Comparison of ENCODE assay signal across 29 cellular contexts in the genomic region with DNA sequence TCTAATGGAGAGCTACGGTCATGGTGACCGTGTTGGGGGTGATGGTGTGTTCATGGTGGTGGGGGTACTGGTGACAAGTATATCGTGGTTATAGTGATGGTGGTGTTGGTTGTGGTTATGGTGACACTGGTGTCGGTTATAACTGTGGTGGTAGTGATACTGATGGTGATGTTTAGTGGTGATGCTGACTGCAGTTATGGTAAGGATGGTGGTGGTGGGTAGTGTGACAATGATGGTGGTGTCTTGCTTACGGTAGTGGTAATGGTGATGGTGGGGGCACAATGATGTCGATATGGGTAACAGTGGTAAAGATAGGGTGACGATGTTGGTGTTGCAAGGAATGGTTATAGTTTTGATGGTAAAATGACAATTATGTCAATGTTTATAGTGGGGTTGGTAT.
DNase-seq lines count a peak whose midpoint lies in the region; ATAC-seq, FAIRE-seq and TF ChIP-seq lines count a peak whose summit lies in the region.
"Had no signal": no experiment of that assay in that cellular context is flagged by ENCODE, and none has a peak within 500 bp of the region (broad histone marks: within the 10 kb centered on the region; RNA-seq: fewer than 3 reads in every experiment).

No MANE protein-coding gene starts in this region.

- POLR2A ChIA-PET in activated CD4-positive, alpha-beta memory T cell treated with anti-CD3 and anti-CD28 coated beads, Interleukin-2, amount 10 ng/mL, durations not matched to agents 7 days and 5 days (lab: Charles Lee): no interaction called here
- POLR2A ChIA-PET in activated CD4-positive, alpha-beta memory T cell treated with anti-CD3 and anti-CD28 coated beads for 36 hours (lab: Charles Lee): no interaction called here
- POLR2A ChIA-PET in K562 (lab: Yijun Ruan, JAX): interaction anchor here (0.6 to 1.3 kb wide), 5 partner anchors 7 to 375 kb away, joined by 3 read pairs; partner anchors contain the start of gene YBX1

- H2AFZ ChIP-seq in K562 (ENCODE audit: low read depth, low read length): no peak overlapping the region

- TF ChIP-seq POLR2A in K562 (conservative IDR thresholded peaks at IDR 0.05) (no peak), heart left ventricle (IDR thresholded peaks at IDR 0.05) (no peak)

- ATAC-seq in K562 (no peak), heart left ventricle (no peak)
- ATAC-seq: body of pancreas, gastrocnemius medialis, left ventricle myocardium superior had no signal

- no peak for TF ChIP-seq RAD21 in K562 (CRISPR knock-in tag; conservative IDR thresholded peaks at IDR 0.05 in 1 of 2, IDR thresholded peaks at IDR 0.05 in 1 of 2)

- H3K9me3 Mint-ChIP-seq in activated CD4-positive, alpha-beta memory T cell treated with anti-CD3 and anti-CD28 coated beads, Interleukin-2, amount 10 ng/mL, durations not matched to agents 7 days and 5 days: no peaks in the 10 kb centered on the region
- no peaks in the 10 kb centered on the region for H3K9me3 Mint-ChIP-seq in activated CD4-positive, alpha-beta memory T cell treated with anti-CD3 and anti-CD28 coated beads for 36 hours
- H3K9me3 Mint-ChIP-seq in type B pancreatic cell (no peaks in the 10 kb centered on the region), endodermal cell (no peaks in the 10 kb centered on the region)
- H3K9me3 Mint-ChIP-seq: activated CD4-positive, alpha-beta T cell treated with anti-CD3 and anti-CD28 coated beads, Interleukin-2, amount 10 ng/mL, durations not matched to agents 7 days and 5 days had no signal

- CTCF ChIA-PET in activated CD4-positive, alpha-beta memory T cell treated with anti-CD3 and anti-CD28 coated beads, Interleukin-2, amount 10 ng/mL, durations not matched to agents 7 days and 5 days (lab: Charles Lee): no interaction called here
- CTCF ChIA-PET in activated CD4-positive, alpha-beta memory T cell treated with anti-CD3 and anti-CD28 coated beads for 36 hours (lab: Charles Lee): interaction anchor here (1.1 to 2.6 kb wide), 2 partner anchors 9 to 16 kb away, joined by 4 to 14 read pairs; no protein-coding TSS in a partner anchor
- CTCF ChIA-PET in K562 (lab: Yijun Ruan, JAX; ENCODE audit: low intra/inter-chr PET ratio): no interaction called here

- no peak for TF ChIP-seq EP300 in K562 (IDR thresholded peaks at IDR 0.05; ENCODE audit: low read length)

- H3K36me3 ChIP-seq in K562 (ENCODE audit: control insufficient read depth, insufficient read depth, low read length) (no peaks in the 10 kb centered on the region), heart left ventricle (no peaks in the 10 kb centered on the region), endodermal cell (ENCODE audit: control insufficient read depth, insufficient read depth, low read length) (no peaks in the 10 kb centered on the region)
- H3K36me3 ChIP-seq: esophagus muscularis mucosa, gastrocnemius medialis, neutrophil, prostate gland, SJSA1 had no signal

- peaks cover 13% of the 10 kb centered on the region for H3K27me3 Mint-ChIP-seq in activated CD4-positive, alpha-beta memory T cell treated with anti-CD3 and anti-CD28 coated beads, Interleukin-2, amount 10 ng/mL, durations not matched to agents 7 days and 5 days
- peaks cover 3% of the 10 kb centered on the region for H3K27me3 Mint-ChIP-seq in activated CD4-positive, alpha-beta memory T cell treated with anti-CD3 and anti-CD28 coated beads for 36 hours
- H3K27me3 Mint-ChIP-seq in type B pancreatic cell: no peaks in the 10 kb centered on the region
- peaks cover 22% of the 10 kb centered on the region for H3K27me3 Mint-ChIP-seq in endodermal cell (ENCODE audit: insufficient read depth)
- H3K27me3 Mint-ChIP-seq: activated CD4-positive, alpha-beta T cell treated with anti-CD3 and anti-CD28 coated beads, Interleukin-2, amount 10 ng/mL, durations not matched to agents 7 days and 5 days had no signal

- no peak for DNase-seq in activated CD4-positive, alpha-beta memory T cell treated with anti-CD3 and anti-CD28 coated beads, Interleukin-2, amount 10 ng/mL, durations not matched to agents 7 days and 5 days
- no peak for DNase-seq in activated CD4-positive, alpha-beta memory T cell treated with anti-CD3 and anti-CD28 coated beads for 36 hours
- DNase-seq in K562 (ENCODE audit: extremely low read depth in 1 of 4, low spot score in 3 of 4): no peak
- peak; percentile 12 for DNase-seq in mesenteric fat pad (ENCODE audit: low spot score)
- no peak for DNase-seq in type B pancreatic cell (ENCODE audit: extremely low spot score, unreplicated experiment)
- DNase-seq in dermis blood vessel endothelial cell: no peak
- no peak for DNase-seq in heart left ventricle
- DNase-seq in endodermal cell: no peak
- DNase-seq: activated CD4-positive, alpha-beta T cell treated with anti-CD3 and anti-CD28 coated beads, Interleukin-2, amount 10 ng/mL, durations not matched to agents 7 days and 5 days; activated effector memory CD4-positive, alpha-beta T cell treated with anti-CD3 and anti-CD28 coated beads, Interleukin-2, amount 50 U/mL, for 16 hours; body of pancreas; DMS53; effector CD4-positive, alpha-beta T cell; gastrocnemius medialis; left ventricle myocardium superior; NCI-H1048; NCI-H1930; NCI-H526 treated with DMSO at 0.1 percent for 48 hours had no signal

- H3K4me3 ChIP-seq in K562 (no peak overlapping the region), heart left ventricle (no peak overlapping the region), endodermal cell (ENCODE audit: low read length) (no peak overlapping the region)
- H3K4me3 ChIP-seq: body of pancreas, esophagus muscularis mucosa, gastrocnemius medialis, prostate gland, SJSA1 had no signal

- H3K4me1 Mint-ChIP-seq in activated CD4-positive, alpha-beta memory T cell treated with anti-CD3 and anti-CD28 coated beads, Interleukin-2, amount 10 ng/mL, durations not matched to agents 7 days and 5 days: peaks cover 28% of the 10 kb centered on the region
- peaks cover 13% of the 10 kb centered on the region for H3K4me1 Mint-ChIP-seq in activated CD4-positive, alpha-beta memory T cell treated with anti-CD3 and anti-CD28 coated beads for 36 hours (ENCODE audit: low read depth)
- peaks cover 40% of the 10 kb centered on the region for H3K4me1 Mint-ChIP-seq in type B pancreatic cell (ENCODE audit: unreplicated experiment)
- H3K4me1 Mint-ChIP-seq in endodermal cell: peaks cover 39% of the 10 kb centered on the region

- H3K9me1 ChIP-seq in K562 (ENCODE audit: control insufficient read depth, insufficient read depth, low read length): peaks cover 4% of the 10 kb centered on the region

- no peaks in the 10 kb centered on the region for H3K79me2 ChIP-seq in K562 (ENCODE audit: control insufficient read depth, insufficient read depth, low read length)

- peaks cover 6% of the 10 kb centered on the region for H3K36me3 Mint-ChIP-seq in activated CD4-positive, alpha-beta memory T cell treated with anti-CD3 and anti-CD28 coated beads, Interleukin-2, amount 10 ng/mL, durations not matched to agents 7 days and 5 days (ENCODE audit: low read depth)
- H3K36me3 Mint-ChIP-seq in activated CD4-positive, alpha-beta memory T cell treated with anti-CD3 and anti-CD28 coated beads for 36 hours: no peaks in the 10 kb centered on the region
- H3K36me3 Mint-ChIP-seq in type B pancreatic cell (no peaks in the 10 kb centered on the region), endodermal cell (ENCODE audit: low read depth) (no peaks in the 10 kb centered on the region)

- H3K4me2 ChIP-seq in K562 (ENCODE audit: insufficient read depth, low read length): no peak overlapping the region

- H3K4me1 ChIP-seq in K562 (replicated peaks in 1 of 2; ENCODE audit: control insufficient read depth in 2 of 2, insufficient read depth in 2 of 2, low read length in 2 of 2) (peaks cover 11 to 30% of the 10 kb centered on the region in 2 experiments; a peak in 4 of 5 replicates), heart left ventricle (peaks cover 0 to 8% (median 1%) of the 10 kb centered on the region in 12 donors), endodermal cell (ENCODE audit: control insufficient read depth, insufficient read depth, low read length) (peaks cover 4% of the 10 kb centered on the region)
- H3K4me1 ChIP-seq: body of pancreas, gastrocnemius medialis, prostate gland, SJSA1 had no signal

- H3K9ac ChIP-seq in K562 (ENCODE audit: insufficient read depth in 1 of 2, low read depth in 2 of 2, low read length in 2 of 2): no peak overlapping the region
- no peak overlapping the region for H3K9ac ChIP-seq in endodermal cell (ENCODE audit: extremely low read depth, low read length, poor library complexity, severe bottlenecking)

- in situ Hi-C loops in K562 (cut with MboI): no loop called here

- H3K27ac Mint-ChIP-seq in activated CD4-positive, alpha-beta memory T cell treated with anti-CD3 and anti-CD28 coated beads, Interleukin-2, amount 10 ng/mL, durations not matched to agents 7 days and 5 days: peak overlapping the region; percentile 44
- no peak overlapping the region for H3K27ac Mint-ChIP-seq in activated CD4-positive, alpha-beta memory T cell treated with anti-CD3 and anti-CD28 coated beads for 36 hours
- H3K27ac Mint-ChIP-seq in type B pancreatic cell: peak overlapping the region; percentile 75
- no peak overlapping the region for H3K27ac Mint-ChIP-seq in endodermal cell
- H3K27ac Mint-ChIP-seq: B cell had no signal

- no peaks in the 10 kb centered on the region for H4K20me1 ChIP-seq in K562 (replicated peaks; ENCODE audit: control insufficient read depth, insufficient read depth, low read length)

- 45% methylated on average over 7 of the region's 7 CpGs for WGBS in K562 (ENCODE audit: insufficient coverage, low coverage, missing lambda C conversion rate)
- WGBS in heart left ventricle, 4 donors: 96 to 99% (median 97%) methylated on average over 7 of the region's 7 CpGs
- WGBS in endodermal cell (ENCODE audit: insufficient coverage in 1 of 2, insufficient read length in 1 of 2), 2 experiments: 96 to 100% methylated on average over 4 to 7 of the region's 7 CpGs

- no peak for FAIRE-seq in K562 (lab: Jason Lieb, UNC)
- FAIRE-seq: A204.1, G401.6, GM18507, H54, islet of Langerhans, RCC 7860 had no signal

- no peak overlapping the region for H3K4me3 Mint-ChIP-seq in activated CD4-positive, alpha-beta memory T cell treated with anti-CD3 and anti-CD28 coated beads, Interleukin-2, amount 10 ng/mL, durations not matched to agents 7 days and 5 days
- H3K4me3 Mint-ChIP-seq in activated CD4-positive, alpha-beta memory T cell treated with anti-CD3 and anti-CD28 coated beads for 36 hours: no peak overlapping the region
- H3K4me3 Mint-ChIP-seq in type B pancreatic cell: peak overlapping the region; percentile 5
- no peak overlapping the region for H3K4me3 Mint-ChIP-seq in endodermal cell
- H3K4me3 Mint-ChIP-seq: activated CD4-positive, alpha-beta T cell treated with anti-CD3 and anti-CD28 coated beads, Interleukin-2, amount 10 ng/mL, durations not matched to agents 7 days and 5 days; B cell had no signal

- H3K27me3 ChIP-seq in K562 (ENCODE audit: control insufficient read depth in 2 of 2, insufficient read depth in 2 of 2, low read length in 2 of 2): peaks cover 0 to 11% of the 10 kb centered on the region in 2 experiments; a peak in 1 of 5 replicates
- H3K27me3 ChIP-seq in heart left ventricle: peaks cover 0 to 7% (median 0%) of the 10 kb centered on the region in 9 donors
- no peaks in the 10 kb centered on the region for H3K27me3 ChIP-seq in endodermal cell (ENCODE audit: control insufficient read depth, insufficient read depth, low read length, poor library complexity, severe bottlenecking)
- H3K27me3 ChIP-seq: body of pancreas, SJSA1 had no signal

- BruUV-seq in K562 (replicated peaks; lab: Mats Ljungman, UMichigan): no TSS peak

- no peaks in the 10 kb centered on the region for H3K9me3 ChIP-seq in K562 (replicated peaks; ENCODE audit: control insufficient read depth, insufficient read depth, low read depth, low read length)
- no peaks in the 10 kb centered on the region for H3K9me3 ChIP-seq in heart left ventricle
- H3K9me3 ChIP-seq in endodermal cell (ENCODE audit: control insufficient read depth, low read length): no peaks in the 10 kb centered on the region
- H3K9me3 ChIP-seq: body of pancreas, esophagus muscularis mucosa, gastrocnemius medialis, neutrophil, prostate gland, SJSA1 had no signal

- intact Hi-C loops in activated CD4-positive, alpha-beta memory T cell treated with anti-CD3 and anti-CD28 coated beads for 36 hours (cut with micrococcal nuclease): no loop called here
- intact Hi-C loops in K562 (cut with micrococcal nuclease) (no loop called here), heart left ventricle (cut with DNase I) (no loop called here)

- no peak overlapping the region for H3K27ac ChIP-seq in K562 (ENCODE audit: extremely low read depth, low read depth, low read length)
- no peak overlapping the region for H3K27ac ChIP-seq in heart left ventricle
- H3K27ac ChIP-seq in endodermal cell (ENCODE audit: low read depth, low read length): no peak overlapping the region
- H3K27ac ChIP-seq: body of pancreas, gastrocnemius medialis, neutrophil, prostate gland, SJSA1 had no signal

- no peak for TF ChIP-seq CTCF in K562 (IDR thresholded peaks at IDR 0.05 in 2 of 3, conservative IDR thresholded peaks at IDR 0.05 in 1 of 3; ENCODE audit: insufficient read depth in 2 of 3, low read depth in 1 of 3, low read length in 3 of 3)
- TF ChIP-seq CTCF in type B pancreatic cell (conservative IDR thresholded peaks at IDR 0.05): no peak
- TF ChIP-seq CTCF in heart left ventricle (IDR thresholded peaks at IDR 0.05): no peak
- no peak for TF ChIP-seq CTCF in endodermal cell (conservative IDR thresholded peaks at IDR 0.05)

Comparison
In these comparisons a context has a peak if more than half of its experiments do, and no peak if none do; other contexts are left out.
1. H3K27ac Mint-ChIP-seq: peak in activated CD4-positive, alpha-beta memory T cell treated with anti-CD3 and anti-CD28 coated beads, Interleukin-2, amount 10 ng/mL, durations not matched to agents 7 days and 5 days (single experiment) and type B pancreatic cell (single experiment); none in activated CD4-positive, alpha-beta memory T cell treated with anti-CD3 and anti-CD28 coated beads for 36 hours (single experiment) and endodermal cell (single experiment).